In genomic region chr10:14040787-14041631, GRCh38 we compare ENCODE assay signal across 2 cellular contexts.
TF ChIP-seq lines count a peak whose summit lies in the region.

No MANE protein-coding gene starts in this region.

TF ChIP-seq in liver, 16 proteins besides CTCF, POLR2A, EP300 and RAD21 (continued from another document):
- no peak for TF ChIP-seq REST (IDR thresholded peaks at IDR 0.05)

TF ChIP-seq in HepG2, 621 proteins besides CTCF, POLR2A, EP300 and RAD21 (continued from another document):
- no peak for TF ChIP-seq ZBTB7B (CRISPR knock-in tag; IDR thresholded peaks at IDR 0.05)
